1 cellular context compared by ENCODE assay signal in the genomic region with DNA sequence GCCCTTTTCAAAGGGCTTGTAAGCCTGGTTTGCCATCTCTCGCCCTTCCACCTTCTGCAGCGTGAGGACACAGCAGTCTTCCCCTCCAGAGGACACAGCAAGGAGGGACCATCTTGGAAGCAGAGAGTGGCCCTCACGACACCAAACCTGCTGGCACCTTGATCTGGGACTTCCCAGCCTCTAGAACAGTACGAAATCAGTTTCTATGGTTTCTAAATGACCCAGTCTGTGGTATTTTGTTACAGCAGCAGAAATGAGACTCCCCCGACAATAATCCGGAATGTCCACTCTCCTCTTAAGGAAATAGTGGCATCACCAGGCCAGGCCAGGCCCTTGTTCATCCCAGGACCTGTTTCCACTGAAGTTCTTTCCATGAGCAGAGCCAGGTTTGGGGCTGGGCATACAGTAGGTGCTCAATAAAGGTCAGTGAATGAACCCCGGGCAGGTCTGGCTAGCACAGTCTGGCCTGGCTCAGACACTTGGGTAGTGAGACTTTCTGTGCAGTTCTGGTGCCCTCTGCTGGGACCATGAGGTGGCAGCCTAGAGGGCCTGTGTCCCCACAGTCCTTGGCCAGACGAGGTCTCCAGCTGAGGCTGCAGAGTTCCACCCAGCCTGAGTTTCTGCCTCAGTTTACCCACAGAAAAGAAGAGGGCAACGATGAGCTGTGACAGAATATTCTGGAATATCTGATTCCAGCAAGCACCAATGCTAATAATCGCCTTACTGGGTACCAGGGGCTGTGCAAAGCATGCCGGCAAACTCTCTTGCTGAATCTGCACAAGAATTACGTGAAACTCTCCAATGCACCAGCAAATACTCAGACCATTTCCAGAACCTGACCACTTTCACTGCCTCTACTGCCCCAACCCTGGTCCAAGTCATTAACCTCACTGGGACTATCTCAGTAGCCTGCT.
TF ChIP-seq lines count a peak whose summit lies in the region.

No MANE protein-coding gene starts in this region.

TF ChIP-seq in GM12878, 131 proteins besides CTCF, POLR2A, EP300 and RAD21 (continued from another document):
- TF ChIP-seq, protein P1, sequence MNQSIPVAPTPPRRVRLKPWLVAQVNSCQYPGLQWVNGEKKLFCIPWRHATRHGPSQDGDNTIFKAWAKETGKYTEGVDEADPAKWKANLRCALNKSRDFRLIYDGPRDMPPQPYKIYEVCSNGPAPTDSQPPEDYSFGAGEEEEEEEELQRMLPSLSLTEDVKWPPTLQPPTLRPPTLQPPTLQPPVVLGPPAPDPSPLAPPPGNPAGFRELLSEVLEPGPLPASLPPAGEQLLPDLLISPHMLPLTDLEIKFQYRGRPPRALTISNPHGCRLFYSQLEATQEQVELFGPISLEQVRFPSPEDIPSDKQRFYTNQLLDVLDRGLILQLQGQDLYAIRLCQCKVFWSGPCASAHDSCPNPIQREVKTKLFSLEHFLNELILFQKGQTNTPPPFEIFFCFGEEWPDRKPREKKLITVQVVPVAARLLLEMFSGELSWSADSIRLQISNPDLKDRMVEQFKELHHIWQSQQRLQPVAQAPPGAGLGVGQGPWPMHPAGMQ (IDR thresholded peaks at IDR 0.05; ENCODE audit: borderline replicate concordance) = no peak
- TF ChIP-seq NBN (IDR thresholded peaks at IDR 0.05) = 0 out of 2 replicates have a peak, but pooled peaks have one; percentile 51
- TF ChIP-seq, protein P2, sequence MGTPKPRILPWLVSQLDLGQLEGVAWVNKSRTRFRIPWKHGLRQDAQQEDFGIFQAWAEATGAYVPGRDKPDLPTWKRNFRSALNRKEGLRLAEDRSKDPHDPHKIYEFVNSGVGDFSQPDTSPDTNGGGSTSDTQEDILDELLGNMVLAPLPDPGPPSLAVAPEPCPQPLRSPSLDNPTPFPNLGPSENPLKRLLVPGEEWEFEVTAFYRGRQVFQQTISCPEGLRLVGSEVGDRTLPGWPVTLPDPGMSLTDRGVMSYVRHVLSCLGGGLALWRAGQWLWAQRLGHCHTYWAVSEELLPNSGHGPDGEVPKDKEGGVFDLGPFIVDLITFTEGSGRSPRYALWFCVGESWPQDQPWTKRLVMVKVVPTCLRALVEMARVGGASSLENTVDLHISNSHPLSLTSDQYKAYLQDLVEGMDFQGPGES (IDR thresholded peaks at IDR 0.05) = 0 out of 2 replicates have a peak, but pooled peaks have one; percentile 19
- TF ChIP-seq POLR2AphosphoS5 (IDR thresholded peaks at IDR 0.05; ENCODE audit: low read length) = no peak
